Comparison of ENCODE assay signal across 1 cellular context in the genomic region with DNA sequence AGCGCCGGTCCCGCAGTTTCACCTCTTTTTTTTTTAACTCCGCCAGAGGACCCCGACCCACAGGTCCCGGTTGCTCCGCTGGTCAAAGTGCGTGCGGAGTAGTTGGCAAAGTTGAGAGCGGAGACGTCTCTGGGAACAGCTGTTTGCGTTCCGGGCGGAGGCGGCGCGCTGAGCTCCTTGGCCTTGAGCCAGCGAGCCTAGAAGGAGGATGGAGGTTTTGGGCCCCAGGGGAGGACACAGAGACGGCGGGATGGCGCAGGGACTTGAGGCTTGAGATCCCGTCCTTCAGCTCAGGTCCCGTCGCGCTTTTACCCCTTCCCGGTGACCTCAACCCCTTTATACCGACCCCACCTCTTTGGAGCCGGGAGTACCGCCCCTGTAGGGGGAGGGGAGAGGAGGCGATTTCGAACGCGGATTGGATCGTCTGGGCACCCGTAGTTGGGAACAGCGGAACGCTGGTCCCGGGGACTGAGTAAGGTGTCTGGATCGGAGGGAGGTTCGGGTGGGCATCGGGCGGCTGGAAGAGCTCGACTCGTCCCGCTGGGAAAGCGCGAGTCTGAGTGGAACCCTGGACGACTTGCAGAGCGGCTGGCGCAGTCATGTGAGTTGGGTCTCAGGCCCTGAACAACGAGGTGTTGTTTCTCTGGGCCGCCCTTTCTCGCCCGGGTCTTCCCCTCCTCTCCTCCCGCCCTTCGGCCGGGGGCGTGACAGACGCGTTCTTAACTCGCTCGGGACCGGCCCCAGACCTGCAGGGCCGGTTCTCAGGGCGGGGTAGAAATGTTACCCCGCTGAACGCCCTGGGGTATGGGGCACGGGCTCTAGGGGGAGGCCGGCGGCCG.
TF ChIP-seq lines count a peak whose summit lies in the region.

A gene with protein sequence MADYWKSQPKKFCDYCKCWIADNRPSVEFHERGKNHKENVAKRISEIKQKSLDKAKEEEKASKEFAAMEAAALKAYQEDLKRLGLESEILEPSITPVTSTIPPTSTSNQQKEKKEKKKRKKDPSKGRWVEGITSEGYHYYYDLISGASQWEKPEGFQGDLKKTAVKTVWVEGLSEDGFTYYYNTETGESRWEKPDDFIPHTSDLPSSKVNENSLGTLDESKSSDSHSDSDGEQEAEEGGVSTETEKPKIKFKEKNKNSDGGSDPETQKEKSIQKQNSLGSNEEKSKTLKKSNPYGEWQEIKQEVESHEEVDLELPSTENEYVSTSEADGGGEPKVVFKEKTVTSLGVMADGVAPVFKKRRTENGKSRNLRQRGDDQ (plus strand): TSS at position 435 of the 839 bp plus-strand sequence. CDS start 165 bp downstream, at position 600.

TF ChIP-seq in HepG2, 621 proteins besides CTCF, POLR2A, EP300 and RAD21 (continued from another document and continues in another):
- TF ChIP-seq ZSCAN22 (CRISPR knock-in tag; IDR thresholded peaks at IDR 0.05) = no peak
- TF ChIP-seq, protein P1, sequence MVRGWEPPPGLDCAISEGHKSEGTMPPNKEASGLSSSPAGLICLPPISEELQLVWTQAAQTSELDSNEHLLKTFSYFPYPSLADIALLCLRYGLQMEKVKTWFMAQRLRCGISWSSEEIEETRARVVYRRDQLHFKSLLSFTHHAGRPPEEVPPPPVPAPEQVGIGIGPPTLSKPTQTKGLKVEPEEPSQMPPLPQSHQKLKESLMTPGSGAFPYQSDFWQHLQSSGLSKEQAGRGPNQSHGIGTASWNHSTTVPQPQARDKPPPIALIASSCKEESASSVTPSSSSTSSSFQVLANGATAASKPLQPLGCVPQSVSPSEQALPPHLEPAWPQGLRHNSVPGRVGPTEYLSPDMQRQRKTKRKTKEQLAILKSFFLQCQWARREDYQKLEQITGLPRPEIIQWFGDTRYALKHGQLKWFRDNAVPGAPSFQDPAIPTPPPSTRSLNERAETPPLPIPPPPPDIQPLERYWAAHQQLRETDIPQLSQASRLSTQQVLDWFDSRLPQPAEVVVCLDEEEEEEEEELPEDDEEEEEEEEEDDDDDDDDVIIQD (CRISPR knock-in tag; IDR thresholded peaks at IDR 0.05; ENCODE audit: low read depth) = peak; percentile 85
- no peak for TF ChIP-seq SNRNP70 (IDR thresholded peaks at IDR 0.05; ENCODE audit: low read depth, low read length)
- TF ChIP-seq, protein P2, sequence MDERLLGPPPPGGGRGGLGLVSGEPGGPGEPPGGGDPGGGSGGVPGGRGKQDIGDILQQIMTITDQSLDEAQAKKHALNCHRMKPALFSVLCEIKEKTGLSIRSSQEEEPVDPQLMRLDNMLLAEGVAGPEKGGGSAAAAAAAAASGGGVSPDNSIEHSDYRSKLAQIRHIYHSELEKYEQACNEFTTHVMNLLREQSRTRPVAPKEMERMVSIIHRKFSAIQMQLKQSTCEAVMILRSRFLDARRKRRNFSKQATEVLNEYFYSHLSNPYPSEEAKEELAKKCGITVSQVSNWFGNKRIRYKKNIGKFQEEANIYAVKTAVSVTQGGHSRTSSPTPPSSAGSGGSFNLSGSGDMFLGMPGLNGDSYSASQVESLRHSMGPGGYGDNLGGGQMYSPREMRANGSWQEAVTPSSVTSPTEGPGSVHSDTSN (CRISPR knock-in tag; IDR thresholded peaks at IDR 0.05) = no peak
- TF ChIP-seq ZNF383 (CRISPR knock-in tag; IDR thresholded peaks at IDR 0.05; ENCODE audit: borderline replicate concordance) = no peak
- TF ChIP-seq MZF1 (CRISPR knock-in tag; IDR thresholded peaks at IDR 0.05; ENCODE audit: borderline replicate concordance) = no peak
- no peak for TF ChIP-seq ZMYM3 (CRISPR knock-in tag; IDR thresholded peaks at IDR 0.05)
- TF ChIP-seq ARID2 (CRISPR knock-in tag; IDR thresholded peaks at IDR 0.05; ENCODE audit: borderline replicate concordance) = 0 out of 2 replicates have a peak, but pooled peaks have one; percentile 88
- TF ChIP-seq TP53 (CRISPR knock-in tag; conservative IDR thresholded peaks at IDR 0.05) = no peak
- peak; percentile 75 for TF ChIP-seq PHF20 (CRISPR knock-in tag; IDR thresholded peaks at IDR 0.05)
- peak; percentile 33 for TF ChIP-seq ZNF781 (CRISPR knock-in tag; IDR thresholded peaks at IDR 0.05; ENCODE audit: borderline replicate concordance, not compliant biosample characterization)
- 0 out of 2 replicates have a peak, but pooled peaks have one; percentile 50 for TF ChIP-seq ZNF782 (CRISPR knock-in tag; IDR thresholded peaks at IDR 0.05; ENCODE audit: borderline replicate concordance)
- TF ChIP-seq TAF15 (IDR thresholded peaks at IDR 0.05; ENCODE audit: low read depth, low read length, poor library complexity, severe bottlenecking) = no peak
- TF ChIP-seq MAFK (conservative IDR thresholded peaks at IDR 0.05 in 1 of 2, IDR thresholded peaks at IDR 0.05 in 1 of 2; ENCODE audit: low read length in 2 of 2) = no peak
- TF ChIP-seq, protein P3, sequence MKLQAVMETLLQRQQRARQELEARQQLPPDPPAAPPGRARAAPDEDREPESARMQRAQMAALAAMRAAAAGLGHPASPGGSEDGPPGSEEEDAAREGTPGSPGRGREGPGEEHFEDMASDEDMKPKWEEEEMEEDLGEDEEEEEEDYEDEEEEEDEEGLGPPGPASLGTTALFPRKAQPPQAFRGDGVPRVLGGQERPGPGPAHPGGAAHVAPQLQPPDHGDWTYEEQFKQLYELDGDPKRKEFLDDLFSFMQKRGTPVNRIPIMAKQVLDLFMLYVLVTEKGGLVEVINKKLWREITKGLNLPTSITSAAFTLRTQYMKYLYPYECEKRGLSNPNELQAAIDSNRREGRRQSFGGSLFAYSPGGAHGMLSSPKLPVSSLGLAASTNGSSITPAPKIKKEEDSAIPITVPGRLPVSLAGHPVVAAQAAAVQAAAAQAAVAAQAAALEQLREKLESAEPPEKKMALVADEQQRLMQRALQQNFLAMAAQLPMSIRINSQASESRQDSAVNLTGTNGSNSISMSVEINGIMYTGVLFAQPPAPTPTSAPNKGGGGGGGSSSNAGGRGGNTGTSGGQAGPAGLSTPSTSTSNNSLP (IDR thresholded peaks at IDR 0.05; ENCODE audit: low read depth, low read length) = no peak
- no peak for TF ChIP-seq TCF12 (IDR thresholded peaks at IDR 0.05)
- no peak for TF ChIP-seq TCF12 (CRISPR knock-in tag; IDR thresholded peaks at IDR 0.05)
- peak; percentile 78 for TF ChIP-seq ATF7-NPFF (CRISPR knock-in tag; IDR thresholded peaks at IDR 0.05; ENCODE audit: low read depth)
- 0 out of 2 replicates have a peak, but pooled peaks have one; percentile 20 for TF ChIP-seq NCOR1 (IDR thresholded peaks at IDR 0.05; ENCODE audit: borderline replicate concordance, low read length)
- peak; percentile 81; the same call in 1 of the 2 replicates for TF ChIP-seq PHF21A (CRISPR knock-in tag; IDR thresholded peaks at IDR 0.05)
- TF ChIP-seq, protein P4, sequence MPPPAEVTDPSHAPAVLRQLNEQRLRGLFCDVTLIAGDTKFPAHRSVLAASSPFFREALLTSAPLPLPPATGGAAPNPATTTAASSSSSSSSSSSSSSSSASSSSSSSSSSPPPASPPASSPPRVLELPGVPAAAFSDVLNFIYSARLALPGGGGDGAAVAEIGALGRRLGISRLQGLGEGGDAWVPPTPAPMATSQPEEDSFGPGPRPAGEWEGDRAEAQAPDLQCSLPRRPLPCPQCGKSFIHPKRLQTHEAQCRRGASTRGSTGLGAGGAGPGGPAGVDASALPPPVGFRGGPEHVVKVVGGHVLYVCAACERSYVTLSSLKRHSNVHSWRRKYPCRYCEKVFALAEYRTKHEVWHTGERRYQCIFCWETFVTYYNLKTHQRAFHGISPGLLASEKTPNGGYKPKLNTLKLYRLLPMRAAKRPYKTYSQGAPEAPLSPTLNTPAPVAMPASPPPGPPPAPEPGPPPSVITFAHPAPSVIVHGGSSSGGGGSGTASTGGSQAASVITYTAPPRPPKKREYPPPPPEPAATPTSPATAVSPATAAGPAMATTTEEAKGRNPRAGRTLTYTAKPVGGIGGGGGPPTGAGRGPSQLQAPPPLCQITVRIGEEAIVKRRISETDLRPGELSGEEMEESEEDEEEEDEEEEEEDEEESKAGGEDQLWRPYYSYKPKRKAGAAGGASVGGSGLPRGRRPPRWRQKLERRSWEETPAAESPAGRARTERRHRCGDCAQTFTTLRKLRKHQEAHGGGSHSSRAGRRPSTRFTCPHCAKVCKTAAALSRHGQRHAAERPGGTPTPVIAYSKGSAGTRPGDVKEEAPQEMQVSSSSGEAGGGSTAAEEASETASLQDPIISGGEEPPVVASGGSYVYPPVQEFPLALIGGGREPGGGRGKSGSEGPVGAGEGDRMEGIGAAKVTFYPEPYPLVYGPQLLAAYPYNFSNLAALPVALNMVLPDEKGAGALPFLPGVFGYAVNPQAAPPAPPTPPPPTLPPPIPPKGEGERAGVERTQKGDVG (CRISPR knock-in tag; IDR thresholded peaks at IDR 0.05; ENCODE audit: borderline replicate concordance) = no peak; the same call in 1 of the 2 replicates
- peak; percentile 81; the same call in 1 of the 2 replicates for TF ChIP-seq ZNF772 (CRISPR knock-in tag; IDR thresholded peaks at IDR 0.05)
- TF ChIP-seq HOXA5 (CRISPR knock-in tag; IDR thresholded peaks at IDR 0.05) = 0 out of 2 replicates have a peak, but pooled peaks have one; percentile 32
- no peak; the same call in 1 of the 2 replicates for TF ChIP-seq SALL2 (CRISPR knock-in tag; IDR thresholded peaks at IDR 0.05)
- TF ChIP-seq, protein P5, sequence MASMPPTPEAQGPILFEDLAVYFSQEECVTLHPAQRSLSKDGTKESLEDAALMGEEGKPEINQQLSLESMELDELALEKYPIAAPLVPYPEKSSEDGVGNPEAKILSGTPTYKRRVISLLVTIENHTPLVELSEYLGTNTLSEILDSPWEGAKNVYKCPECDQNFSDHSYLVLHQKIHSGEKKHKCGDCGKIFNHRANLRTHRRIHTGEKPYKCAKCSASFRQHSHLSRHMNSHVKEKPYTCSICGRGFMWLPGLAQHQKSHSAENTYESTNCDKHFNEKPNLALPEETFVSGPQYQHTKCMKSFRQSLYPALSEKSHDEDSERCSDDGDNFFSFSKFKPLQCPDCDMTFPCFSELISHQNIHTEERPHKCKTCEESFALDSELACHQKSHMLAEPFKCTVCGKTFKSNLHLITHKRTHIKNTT (CRISPR knock-in tag; IDR thresholded peaks at IDR 0.05) = no peak
- peak; percentile 86 for TF ChIP-seq NAIF1 (CRISPR knock-in tag; IDR thresholded peaks at IDR 0.05; ENCODE audit: borderline replicate concordance)
- TF ChIP-seq REPIN1 (CRISPR knock-in tag; IDR thresholded peaks at IDR 0.05; ENCODE audit: borderline replicate concordance, low read depth) = no peak
- no peak for TF ChIP-seq AGO1 (IDR thresholded peaks at IDR 0.05; ENCODE audit: low read depth, low read length, poor library complexity, severe bottlenecking)
- peak; percentile 55 for TF ChIP-seq RARA (CRISPR knock-in tag; IDR thresholded peaks at IDR 0.05)
- TF ChIP-seq NR1H2 (CRISPR knock-in tag; IDR thresholded peaks at IDR 0.05; ENCODE audit: borderline replicate concordance, low read depth) = no peak
- TF ChIP-seq, protein P6, sequence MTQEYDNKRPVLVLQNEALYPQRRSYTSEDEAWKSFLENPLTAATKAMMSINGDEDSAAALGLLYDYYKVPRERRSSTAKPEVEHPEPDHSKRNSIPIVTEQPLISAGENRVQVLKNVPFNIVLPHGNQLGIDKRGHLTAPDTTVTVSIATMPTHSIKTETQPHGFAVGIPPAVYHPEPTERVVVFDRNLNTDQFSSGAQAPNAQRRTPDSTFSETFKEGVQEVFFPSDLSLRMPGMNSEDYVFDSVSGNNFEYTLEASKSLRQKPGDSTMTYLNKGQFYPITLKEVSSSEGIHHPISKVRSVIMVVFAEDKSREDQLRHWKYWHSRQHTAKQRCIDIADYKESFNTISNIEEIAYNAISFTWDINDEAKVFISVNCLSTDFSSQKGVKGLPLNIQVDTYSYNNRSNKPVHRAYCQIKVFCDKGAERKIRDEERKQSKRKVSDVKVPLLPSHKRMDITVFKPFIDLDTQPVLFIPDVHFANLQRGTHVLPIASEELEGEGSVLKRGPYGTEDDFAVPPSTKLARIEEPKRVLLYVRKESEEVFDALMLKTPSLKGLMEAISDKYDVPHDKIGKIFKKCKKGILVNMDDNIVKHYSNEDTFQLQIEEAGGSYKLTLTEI (CRISPR knock-in tag; conservative IDR thresholded peaks at IDR 0.05) = no peak
- TF ChIP-seq, protein P7, sequence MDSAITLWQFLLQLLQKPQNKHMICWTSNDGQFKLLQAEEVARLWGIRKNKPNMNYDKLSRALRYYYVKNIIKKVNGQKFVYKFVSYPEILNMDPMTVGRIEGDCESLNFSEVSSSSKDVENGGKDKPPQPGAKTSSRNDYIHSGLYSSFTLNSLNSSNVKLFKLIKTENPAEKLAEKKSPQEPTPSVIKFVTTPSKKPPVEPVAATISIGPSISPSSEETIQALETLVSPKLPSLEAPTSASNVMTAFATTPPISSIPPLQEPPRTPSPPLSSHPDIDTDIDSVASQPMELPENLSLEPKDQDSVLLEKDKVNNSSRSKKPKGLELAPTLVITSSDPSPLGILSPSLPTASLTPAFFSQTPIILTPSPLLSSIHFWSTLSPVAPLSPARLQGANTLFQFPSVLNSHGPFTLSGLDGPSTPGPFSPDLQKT (CRISPR knock-in tag; IDR thresholded peaks at IDR 0.05; ENCODE audit: borderline replicate concordance) = no peak
- peak; percentile 17; the same call in 1 of the 2 replicates for TF ChIP-seq ZNF264 (CRISPR knock-in tag; IDR thresholded peaks at IDR 0.05)
- TF ChIP-seq HOXA9 (CRISPR knock-in tag; IDR thresholded peaks at IDR 0.05; ENCODE audit: borderline replicate concordance) = no peak
- TF ChIP-seq PTBP1 (IDR thresholded peaks at IDR 0.05; ENCODE audit: low read depth, low read length, poor library complexity, severe bottlenecking) = no peak
- TF ChIP-seq, protein P8, sequence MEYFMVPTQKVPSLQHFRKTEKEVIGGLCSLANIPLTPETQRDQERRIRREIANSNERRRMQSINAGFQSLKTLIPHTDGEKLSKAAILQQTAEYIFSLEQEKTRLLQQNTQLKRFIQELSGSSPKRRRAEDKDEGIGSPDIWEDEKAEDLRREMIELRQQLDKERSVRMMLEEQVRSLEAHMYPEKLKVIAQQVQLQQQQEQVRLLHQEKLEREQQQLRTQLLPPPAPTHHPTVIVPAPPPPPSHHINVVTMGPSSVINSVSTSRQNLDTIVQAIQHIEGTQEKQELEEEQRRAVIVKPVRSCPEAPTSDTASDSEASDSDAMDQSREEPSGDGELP (IDR thresholded peaks at IDR 0.05; ENCODE audit: borderline replicate concordance, low read depth) = peak; percentile 79
- no peak for TF ChIP-seq FOXM1 (CRISPR knock-in tag; IDR thresholded peaks at IDR 0.05)
- TF ChIP-seq, protein P9, sequence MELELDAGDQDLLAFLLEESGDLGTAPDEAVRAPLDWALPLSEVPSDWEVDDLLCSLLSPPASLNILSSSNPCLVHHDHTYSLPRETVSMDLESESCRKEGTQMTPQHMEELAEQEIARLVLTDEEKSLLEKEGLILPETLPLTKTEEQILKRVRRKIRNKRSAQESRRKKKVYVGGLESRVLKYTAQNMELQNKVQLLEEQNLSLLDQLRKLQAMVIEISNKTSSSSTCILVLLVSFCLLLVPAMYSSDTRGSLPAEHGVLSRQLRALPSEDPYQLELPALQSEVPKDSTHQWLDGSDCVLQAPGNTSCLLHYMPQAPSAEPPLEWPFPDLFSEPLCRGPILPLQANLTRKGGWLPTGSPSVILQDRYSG (CRISPR knock-in tag; IDR thresholded peaks at IDR 0.05) = no peak; the same call in 1 of the 2 replicates
- TF ChIP-seq ZNF674 (CRISPR knock-in tag; IDR thresholded peaks at IDR 0.05; ENCODE audit: low read depth) = no peak; the same call in 1 of the 2 replicates
- TF ChIP-seq ZNF878 (CRISPR knock-in tag; IDR thresholded peaks at IDR 0.05) = peak; percentile 87; the same call in 1 of the 2 replicates
- TF ChIP-seq ZEB1 (IDR thresholded peaks at IDR 0.05; ENCODE audit: insufficient replicate concordance, low read depth) = peak; percentile 24
